8 cellular contexts compared by ENCODE assay signal in genomic region chr2:63840081-63840784, GRCh38. TPM values are rescaled to one million over a fixed set of nuclear protein-coding genes. Genes with fewer than 3 reads are reported as not detected.
DNase-seq lines count a peak whose midpoint lies in the region; TF ChIP-seq lines count a peak whose summit lies in the region.

No MANE protein-coding gene starts in this region.

- DNase-seq in SKM-1 treated with dmso at 0.1 percent for 144 hours (lab: John Stamatoyannopoulos, UW; ENCODE audit: unreplicated experiment) (peak; percentile 51), SKM-1 (lab: John Stamatoyannopoulos, UW; ENCODE audit: unreplicated experiment) (no peak), H7 (peak; percentile 74), LoVo (ENCODE audit: low spot score) (peak; percentile 13), astrocyte of the spinal cord (ENCODE audit: low read depth, low spot score) (peak; percentile 25), kidney epithelial cell (ENCODE audit: low read depth) (no peak), activated gamma-delta T cell treated with Interleukin-2 at 50 U/mL for 16 hours (no peak)

- H3K27me3 ChIP-seq in H7 (ENCODE audit: control insufficient read depth, insufficient read depth, low read length) (no peaks in the 10 kb centered on the region), kidney epithelial cell (ENCODE audit: control insufficient read depth, insufficient read depth, low read length) (no peaks in the 10 kb centered on the region)

- TF ChIP-seq CTCF in astrocyte of the spinal cord (IDR thresholded peaks at IDR 0.05; ENCODE audit: low read depth, low read length) (no peak), kidney epithelial cell (IDR thresholded peaks at IDR 0.05; ENCODE audit: insufficient read depth, low read length, poor library complexity, severe bottlenecking) (no peak)

- peak overlapping the region; percentile 96 for H3K27ac ChIP-seq in temporal lobe (ENCODE audit: low read depth, low read length)

- in situ Hi-C loops in astrocyte of the spinal cord (cut with HindIII; ENCODE audit: low sequenced_read_pairs): no loop called here

- peak overlapping the region; percentile 88 for H3K4me3 ChIP-seq in H7 (ENCODE audit: insufficient read depth, low read depth, low read length)
- peak overlapping the region; percentile 85 for H3K4me3 ChIP-seq in astrocyte of the spinal cord (ENCODE audit: low read depth, low read length)
- H3K4me3 ChIP-seq in kidney epithelial cell (ENCODE audit: low read depth, low read length): peak overlapping the region; percentile 78

- no peaks in the 10 kb centered on the region for H3K36me3 ChIP-seq in H7 (replicated peaks; ENCODE audit: control insufficient read depth, insufficient read depth, low read length)
- no peaks in the 10 kb centered on the region for H3K36me3 ChIP-seq in kidney epithelial cell (ENCODE audit: control insufficient read depth, insufficient read depth, low read length)

RNA-seq across cellular contexts. Expression of gene UGP2, which starts 1.5 kb away (rescaled TPM):
- 324 and 639 TPM in 2 replicates for total RNA-seq in H7 (2014; rRNA removed; shearing (Covaris generic))
- total RNA-seq in kidney epithelial cell (69.9 and 72.6 TPM in 2 replicates), temporal lobe (85.1 TPM)

Comparison
In these comparisons a context has a peak if more than half of its experiments do, and no peak if none do; other contexts are left out.
1. DNase-seq: peak in SKM-1 treated with dmso at 0.1 percent for 144 hours (single experiment), H7 (single experiment), LoVo (single experiment) and astrocyte of the spinal cord (single experiment); none in SKM-1 (single experiment), kidney epithelial cell (single experiment) and activated gamma-delta T cell treated with Interleukin-2 at 50 U/mL for 16 hours (single experiment).
2. Peak in every context shown above with its lines, with median percentiles within 50 percentile points of each other: H3K4me3 ChIP-seq.